ENCODE assay signal across 12 cellular contexts in genomic region chr22:45201678-45202332, GRCh38. TPM values are rescaled to one million over a fixed set of nuclear protein-coding genes. Genes with fewer than 3 reads are reported as not detected.
DNase-seq lines count a peak whose midpoint lies in the region; ATAC-seq and TF ChIP-seq lines count a peak whose summit lies in the region.
"Had no signal": no experiment of that assay in that cellular context is flagged by ENCODE, and none has a peak within 500 bp of the region (broad histone marks: within the 10 kb centered on the region; RNA-seq: fewer than 3 reads in every experiment).

No MANE protein-coding gene starts in this region.

- intact Hi-C loops in dorsolateral prefrontal cortex (cut with DNase I) = loop anchor here in 1 of 2 donors (5.0 to 10.0 kb wide), 2 partner anchors 63 to 195 kb away; no protein-coding TSS in a partner anchor
- intact Hi-C loops in activated naive CD4-positive, alpha-beta T cell treated with anti-CD3 and anti-CD28 coated beads for 36 hours (cut with micrococcal nuclease) = no loop called here

- H3K9ac ChIP-seq in BLaER1 = peak overlapping the region; percentile 39; the same call in 1 of the 2 replicates

- no peaks in the 10 kb centered on the region for H3K36me3 Mint-ChIP-seq in nephron progenitor cell (ENCODE audit: low read depth)
- H3K36me3 Mint-ChIP-seq in activated naive CD4-positive, alpha-beta T cell treated with anti-CD3 and anti-CD28 coated beads for 36 hours (ENCODE audit: low read depth) = peaks cover 6% of the 10 kb centered on the region

- peak overlapping the region; percentile 64 for H3K27ac ChIP-seq in BLaER1
- peak overlapping the region in 52 of 59 donors; percentile 2 to 83 (median 50) for H3K27ac ChIP-seq in dorsolateral prefrontal cortex
- H3K27ac ChIP-seq: neutrophil had no signal

- H3K9me3 ChIP-seq in BLaER1 = no peaks in the 10 kb centered on the region
- H3K9me3 ChIP-seq: neutrophil had no signal

- H3K27ac Mint-ChIP-seq in nephron progenitor cell = peak overlapping the region; percentile 94
- no peak overlapping the region for H3K27ac Mint-ChIP-seq in activated naive CD4-positive, alpha-beta T cell treated with anti-CD3 and anti-CD28 coated beads for 36 hours

- ATAC-seq in HG03469 (IDR thresholded peaks at IDR 0.05; ENCODE audit: unreplicated experiment) = no peak
- ATAC-seq: activated T-cell treated with anti-CD3 and anti-CD28 coated beads, Interleukin-2, amount 50 U/mL, for 4 hours had no signal

- H3K4me3 ChIP-seq in BLaER1 = no peak overlapping the region
- no peak overlapping the region for H3K4me3 ChIP-seq in dorsolateral prefrontal cortex

- H3K9me3 Mint-ChIP-seq in nephron progenitor cell = no peaks in the 10 kb centered on the region
- no peaks in the 10 kb centered on the region for H3K9me3 Mint-ChIP-seq in activated naive CD4-positive, alpha-beta T cell treated with anti-CD3 and anti-CD28 coated beads for 36 hours
- H3K9me3 Mint-ChIP-seq: activated T-cell treated with anti-CD3 and anti-CD28 coated beads, Interleukin-2, amount 50 U/mL, for 4 hours had no signal

- TF ChIP-seq CTCF in dorsolateral prefrontal cortex (IDR thresholded peaks at IDR 0.05 in 54 of 56, conservative IDR thresholded peaks at IDR 0.05 in 2 of 56; ENCODE audit: low read depth in 1 of 56, partially characterized antibody in 56 of 56) (no peak), nephron progenitor cell (IDR thresholded peaks at IDR 0.05) (no peak)

- peaks cover 77% of the 10 kb centered on the region for H3K4me1 Mint-ChIP-seq in nephron progenitor cell
- no peaks in the 10 kb centered on the region for H3K4me1 Mint-ChIP-seq in activated naive CD4-positive, alpha-beta T cell treated with anti-CD3 and anti-CD28 coated beads for 36 hours (ENCODE audit: low read depth)

- peak overlapping the region; percentile 79 for H3K4me2 ChIP-seq in BLaER1

- CTCF ChIA-PET in activated naive CD4-positive, alpha-beta T cell treated with anti-CD3 and anti-CD28 coated beads for 36 hours (lab: Charles Lee) = no interaction called here

- peaks cover 100% of the 10 kb centered on the region for H3K36me3 ChIP-seq in BLaER1

- DNase-seq in LHCN-M2 (ENCODE audit: low read depth) (peak; percentile 80), dorsolateral prefrontal cortex (peak in 1 of 10 donors; percentile 29), nephron progenitor cell (no peak), OCI-M1 (lab: John Stamatoyannopoulos, UW) (no peak), NCI-H187 treated with DMSO at 0.1 percent for 48 hours (lab: John Stamatoyannopoulos, UW) (no peak)
- DNase-seq in activated naive CD4-positive, alpha-beta T cell treated with anti-CD3 and anti-CD28 coated beads for 36 hours = no peak
- DNase-seq: activated T-cell treated with anti-CD3 and anti-CD28 coated beads, Interleukin-2, amount 50 U/mL, for 4 hours; cortex of kidney; DMS79 had no signal

- no peaks in the 10 kb centered on the region for H3K27me3 Mint-ChIP-seq in nephron progenitor cell (ENCODE audit: low read depth, poor library complexity)
- no peaks in the 10 kb centered on the region for H3K27me3 Mint-ChIP-seq in activated naive CD4-positive, alpha-beta T cell treated with anti-CD3 and anti-CD28 coated beads for 36 hours (ENCODE audit: low read depth)

- H4K20me1 ChIP-seq in BLaER1 = peaks cover 86% of the 10 kb centered on the region

- peak overlapping the region; percentile 1 for H3K4me3 Mint-ChIP-seq in nephron progenitor cell
- H3K4me3 Mint-ChIP-seq in activated naive CD4-positive, alpha-beta T cell treated with anti-CD3 and anti-CD28 coated beads for 36 hours = no peak overlapping the region
- H3K4me3 Mint-ChIP-seq: activated T-cell treated with anti-CD3 and anti-CD28 coated beads, Interleukin-2, amount 50 U/mL, for 4 hours had no signal

- H3K27me3 ChIP-seq in BLaER1 = no peaks in the 10 kb centered on the region
- H3K27me3 ChIP-seq in dorsolateral prefrontal cortex = no peaks in the 10 kb centered on the region
- H3K27me3 ChIP-seq: neutrophil had no signal

- H3K4me1 ChIP-seq in BLaER1 = peaks cover 35% of the 10 kb centered on the region

RNA-seq across cellular contexts. Expression of gene NUP50, which starts 38.1 kb away (rescaled TPM):
- total RNA-seq in LHCN-M2 (2014; rRNA removed) (71.4 and 81.2 TPM in 2 replicates), dorsolateral prefrontal cortex (10 to 100 TPM; 27.1 to 82.5 (median 51.9) TPM)
- polyA plus RNA-seq in LHCN-M2 (2012) = 13.7 TPM
- total RNA-seq in activated naive CD4-positive, alpha-beta T cell treated with anti-CD3 and anti-CD28 coated beads for 36 hours = 100 to 1,000 TPM; 151 to 154 TPM

RNA-seq across cellular contexts. Expression of gene KIAA0930, which starts 38.9 kb away (rescaled TPM):
- 27.3 and 31.7 TPM in 2 replicates for total RNA-seq in LHCN-M2 (2014; rRNA removed)
- 28.8 TPM for polyA plus RNA-seq in LHCN-M2 (2012)
- total RNA-seq in dorsolateral prefrontal cortex = 100 to 1,000 TPM; 174 to 603 (median 325) TPM
- total RNA-seq in activated naive CD4-positive, alpha-beta T cell treated with anti-CD3 and anti-CD28 coated beads for 36 hours = 10 to 100 TPM; 16.6 to 19.5 TPM
